ENCODE assay signal across 2 cellular contexts in genomic region chr2:60957643-60958042, GRCh38.
TF ChIP-seq lines count a peak whose summit lies in the region.

No MANE protein-coding gene starts in this region.

TF ChIP-seq in Ishikawa, 13 proteins besides CTCF, POLR2A, EP300 and RAD21:
- TF ChIP-seq TAF1 (IDR thresholded peaks at IDR 0.05; ENCODE audit: low read depth) (no peak), USF1 (IDR thresholded peaks at IDR 0.05) (peak; percentile 93), EGR1 (IDR thresholded peaks at IDR 0.05) (no peak), CEBPB (IDR thresholded peaks at IDR 0.05) (peak; percentile 87), TCF12 (IDR thresholded peaks at IDR 0.05; ENCODE audit: low read depth) (peak; percentile 88), YY1 (IDR thresholded peaks at IDR 0.05; ENCODE audit: low read depth) (no peak), TEAD4 (IDR thresholded peaks at IDR 0.05) (peak; percentile 54; the same call in 1 of the 2 replicates), FOXM1 (IDR thresholded peaks at IDR 0.05; ENCODE audit: borderline replicate concordance, low read depth) (no peak), MAX (IDR thresholded peaks at IDR 0.05) (peak; percentile 70; the same call in 1 of the 2 replicates), CREB1 (IDR thresholded peaks at IDR 0.05; ENCODE audit: low read depth) (no peak), ZBTB7A (IDR thresholded peaks at IDR 0.05; ENCODE audit: low read depth) (no peak), NFIC (IDR thresholded peaks at IDR 0.05) (peak; percentile 94)
- TF ChIP-seq, protein P1, sequence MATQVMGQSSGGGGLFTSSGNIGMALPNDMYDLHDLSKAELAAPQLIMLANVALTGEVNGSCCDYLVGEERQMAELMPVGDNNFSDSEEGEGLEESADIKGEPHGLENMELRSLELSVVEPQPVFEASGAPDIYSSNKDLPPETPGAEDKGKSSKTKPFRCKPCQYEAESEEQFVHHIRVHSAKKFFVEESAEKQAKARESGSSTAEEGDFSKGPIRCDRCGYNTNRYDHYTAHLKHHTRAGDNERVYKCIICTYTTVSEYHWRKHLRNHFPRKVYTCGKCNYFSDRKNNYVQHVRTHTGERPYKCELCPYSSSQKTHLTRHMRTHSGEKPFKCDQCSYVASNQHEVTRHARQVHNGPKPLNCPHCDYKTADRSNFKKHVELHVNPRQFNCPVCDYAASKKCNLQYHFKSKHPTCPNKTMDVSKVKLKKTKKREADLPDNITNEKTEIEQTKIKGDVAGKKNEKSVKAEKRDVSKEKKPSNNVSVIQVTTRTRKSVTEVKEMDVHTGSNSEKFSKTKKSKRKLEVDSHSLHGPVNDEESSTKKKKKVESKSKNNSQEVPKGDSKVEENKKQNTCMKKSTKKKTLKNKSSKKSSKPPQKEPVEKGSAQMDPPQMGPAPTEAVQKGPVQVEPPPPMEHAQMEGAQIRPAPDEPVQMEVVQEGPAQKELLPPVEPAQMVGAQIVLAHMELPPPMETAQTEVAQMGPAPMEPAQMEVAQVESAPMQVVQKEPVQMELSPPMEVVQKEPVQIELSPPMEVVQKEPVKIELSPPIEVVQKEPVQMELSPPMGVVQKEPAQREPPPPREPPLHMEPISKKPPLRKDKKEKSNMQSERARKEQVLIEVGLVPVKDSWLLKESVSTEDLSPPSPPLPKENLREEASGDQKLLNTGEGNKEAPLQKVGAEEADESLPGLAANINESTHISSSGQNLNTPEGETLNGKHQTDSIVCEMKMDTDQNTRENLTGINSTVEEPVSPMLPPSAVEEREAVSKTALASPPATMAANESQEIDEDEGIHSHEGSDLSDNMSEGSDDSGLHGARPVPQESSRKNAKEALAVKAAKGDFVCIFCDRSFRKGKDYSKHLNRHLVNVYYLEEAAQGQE (IDR thresholded peaks at IDR 0.05; ENCODE audit: low read depth): no peak
TF ChIP-seq in Ishikawa: peak in this region for 6.

TF ChIP-seq in K562, 482 proteins besides CTCF, POLR2A, EP300 and RAD21:
- TF ChIP-seq NFIX (CRISPR knock-in tag; IDR thresholded peaks at IDR 0.05; ENCODE audit: low read depth): no peak
- no peak for TF ChIP-seq MCM7 (IDR thresholded peaks at IDR 0.05)
- no peak for TF ChIP-seq NR2C1 (IDR thresholded peaks at IDR 0.05)
- no peak for TF ChIP-seq NR2C1 (tag; IDR thresholded peaks at IDR 0.05)
- TF ChIP-seq, protein P2, sequence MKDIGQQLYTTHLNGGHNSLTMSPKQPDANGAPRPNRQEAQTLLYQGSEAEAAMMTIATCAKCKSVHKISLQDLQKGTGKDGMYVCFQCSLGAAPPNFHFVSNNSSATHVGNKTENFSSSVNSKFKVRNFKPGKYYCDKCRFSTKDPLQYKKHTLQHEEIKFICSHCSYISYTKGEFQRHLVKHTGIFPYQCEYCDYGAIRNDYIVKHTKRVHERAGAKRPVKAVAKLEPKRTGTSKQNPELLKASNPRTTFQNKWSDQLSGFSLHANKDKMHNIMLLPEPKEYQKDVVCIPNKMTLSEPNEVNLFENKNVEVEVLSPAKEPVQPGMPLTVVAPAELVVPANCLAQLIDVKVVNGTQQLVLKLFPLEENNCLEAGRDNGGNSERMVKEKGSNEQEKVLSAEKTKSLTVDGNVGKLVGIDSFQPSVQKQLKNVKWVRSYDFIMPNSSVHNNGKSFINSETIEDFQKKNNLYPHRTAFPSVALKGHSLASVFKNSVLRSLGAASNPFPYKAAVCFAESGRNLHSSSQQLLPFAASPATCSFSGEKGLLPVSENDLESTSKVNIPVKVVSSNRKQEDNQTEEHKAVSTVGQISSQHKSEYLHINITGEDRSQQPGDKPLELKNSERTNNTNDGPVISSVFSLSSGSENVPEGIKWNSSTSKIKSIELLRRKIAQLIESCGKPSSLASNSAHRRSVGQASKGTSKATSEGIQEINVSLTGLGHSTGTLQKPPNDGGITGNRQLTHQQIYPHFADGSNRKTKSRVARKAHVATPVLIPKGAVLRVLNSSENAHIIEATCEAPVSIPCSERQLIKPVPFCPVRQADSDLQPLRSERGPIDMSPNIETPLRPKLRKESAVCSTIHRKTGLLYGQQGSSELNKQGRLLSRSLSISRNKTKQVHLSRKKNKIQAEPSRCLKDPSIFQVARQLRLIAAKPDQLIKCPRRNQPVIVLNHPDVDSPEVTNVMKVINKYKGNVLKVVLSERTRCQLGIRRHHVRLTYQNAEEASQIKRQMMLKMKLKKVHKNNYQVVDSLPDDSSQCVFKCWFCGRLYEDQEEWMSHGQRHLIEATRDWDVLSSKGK (CRISPR knock-in tag; IDR thresholded peaks at IDR 0.05): no peak
- no peak for TF ChIP-seq CBX3 (IDR thresholded peaks at IDR 0.05; ENCODE audit: borderline replicate concordance in 1 of 2, low read length in 2 of 2)
- no peak for TF ChIP-seq ETS1 (conservative IDR thresholded peaks at IDR 0.05; ENCODE audit: control insufficient read depth, low read depth, low read length)
- no peak for TF ChIP-seq RBM15 (IDR thresholded peaks at IDR 0.05; ENCODE audit: insufficient read depth, low read length)
- TF ChIP-seq E4F1 (CRISPR knock-in tag; IDR thresholded peaks at IDR 0.05; ENCODE audit: borderline replicate concordance): no peak
